Comparison of ENCODE assay signal across 39 cellular contexts in genomic region chr1:202873026-202873425, GRCh38.
"Had no signal": no experiment of that assay in that cellular context is flagged by ENCODE, and none has a peak within 500 bp of the region (broad histone marks: within the 10 kb centered on the region; RNA-seq: fewer than 3 reads in every experiment).

No MANE protein-coding gene starts in this region.

- H3K36me3 ChIP-seq: adrenal gland, brain microvascular endothelial cell, breast epithelium had no signal

- H3K9me3 ChIP-seq: adrenal gland, body of pancreas, breast epithelium had no signal

- H3K4me3 ChIP-seq: adrenal gland, body of pancreas, breast epithelium had no signal

- H3K36me3 Mint-ChIP-seq: activated CD8-positive, alpha-beta memory T cell treated with anti-CD3 and anti-CD28 coated beads, Interleukin-2, amount 10 ng/mL, durations not matched to agents 7 days and 5 days; activated naive CD4-positive, alpha-beta T cell treated with anti-CD3 and anti-CD28 coated beads, Interleukin-2, amount 50 U/mL, for 72 hours; activated naive CD8-positive, alpha-beta T cell treated with anti-CD3 and anti-CD28 coated beads for 36 hours; WTC11 had no signal

- H3K27me3 ChIP-seq: adrenal gland, body of pancreas, brain microvascular endothelial cell, breast epithelium had no signal

- H3K27ac Mint-ChIP-seq: activated CD4-positive, alpha-beta memory T cell treated with anti-CD3 and anti-CD28 coated beads, Interleukin-2, amount 10 ng/mL, durations not matched to agents 7 days and 5 days; activated CD4-positive, alpha-beta T cell treated with anti-CD3 and anti-CD28 coated beads for 36 hours; activated CD4-positive, alpha-beta T cell treated with anti-CD3 and anti-CD28 coated beads, Interleukin-2, amount 10 ng/mL, durations not matched to agents 7 days and 5 days; activated CD8-positive, alpha-beta memory T cell treated with anti-CD3 and anti-CD28 coated beads, Interleukin-2, amount 10 ng/mL, durations not matched to agents 7 days and 5 days; activated CD8-positive, alpha-beta T cell treated with anti-CD3 and anti-CD28 coated beads, Interleukin-2, amount 10 ng/mL, durations not matched to agents 7 days and 5 days; activated naive CD4-positive, alpha-beta T cell treated with anti-CD3 and anti-CD28 coated beads for 36 hours; activated naive CD8-positive, alpha-beta T cell treated with anti-CD3 and anti-CD28 coated beads for 36 hours; activated T-cell treated with anti-CD3 and anti-CD28 coated beads, Interleukin-2, amount 50 U/mL, for 72 hours; activated T-helper 1 cell treated with anti-CD3 and anti-CD28 coated beads, Interleukin-12 subunit alpha, Interleukin-12 subunit beta, Interleukin-2, Interleukin-4 antibody, amounts not matched to agents 30 ng/mL and 10 ng/mL and 1 ng/mL, durations not matched to agents 14 hours and 24 hours and 36 hours; activated T-helper 17 cell treated with anti-CD3 and anti-CD28 coated beads, Interleukin-2, amount 50 U/mL, for 72 hours; T-helper 1 cell treated with Interleukin-12 subunit alpha and Interleukin-12 subunit beta and Interleukin-4 antibody, amounts not matched to agents 30 μg/mL and 1 μg/mL, for 36 hours; T-helper 2 cell treated with Interferon-gamma antibody and Interleukin-4, amounts not matched to agents 5 μg/mL and 100 μg/mL, for 36 hours; WTC11 had no signal

- H3K27me3 Mint-ChIP-seq: activated CD4-positive, alpha-beta T cell treated with anti-CD3 and anti-CD28 coated beads for 36 hours; activated CD8-positive, alpha-beta memory T cell treated with anti-CD3 and anti-CD28 coated beads, Interleukin-2, amount 10 ng/mL, durations not matched to agents 7 days and 5 days; activated naive CD8-positive, alpha-beta T cell treated with anti-CD3 and anti-CD28 coated beads for 36 hours; activated T-helper 17 cell treated with anti-CD3 and anti-CD28 coated beads, Interleukin-2, amount 50 U/mL, for 72 hours; central memory CD8-positive, alpha-beta T cell had no signal

- H3K4me1 Mint-ChIP-seq: activated CD4-positive, alpha-beta memory T cell treated with anti-CD3 and anti-CD28 coated beads, Interleukin-2, amount 10 ng/mL, durations not matched to agents 7 days and 5 days; activated CD4-positive, alpha-beta T cell treated with anti-CD3 and anti-CD28 coated beads for 36 hours; activated CD4-positive, alpha-beta T cell treated with anti-CD3 and anti-CD28 coated beads, Interleukin-2, amount 10 ng/mL, durations not matched to agents 7 days and 5 days; activated CD8-positive, alpha-beta memory T cell treated with anti-CD3 and anti-CD28 coated beads, Interleukin-2, amount 10 ng/mL, durations not matched to agents 7 days and 5 days; activated naive CD8-positive, alpha-beta T cell treated with anti-CD3 and anti-CD28 coated beads for 36 hours; activated T-helper 17 cell treated with anti-CD3 and anti-CD28 coated beads, Interleukin-2, amount 50 U/mL, for 72 hours; central memory CD8-positive, alpha-beta T cell; WTC11 had no signal

- H3K27ac ChIP-seq: adrenal gland, body of pancreas, brain microvascular endothelial cell, breast epithelium, WERI-Rb-1 had no signal

- DNase-seq: activated CD4-positive, alpha-beta memory T cell treated with anti-CD3 and anti-CD28 coated beads, Interleukin-2, amount 10 ng/mL, durations not matched to agents 7 days and 5 days; activated CD4-positive, alpha-beta T cell treated with anti-CD3 and anti-CD28 coated beads for 1 hour; activated CD4-positive, alpha-beta T cell treated with anti-CD3 and anti-CD28 coated beads for 36 hours; activated CD4-positive, alpha-beta T cell treated with anti-CD3 and anti-CD28 coated beads for 48 hours; activated CD4-positive, alpha-beta T cell treated with anti-CD3 and anti-CD28 coated beads, Interleukin-2, amount 10 ng/mL, durations not matched to agents 7 days and 5 days; activated CD4-positive, alpha-beta T cell treated with anti-CD3 and anti-CD28 coated beads, Interleukin-2, amount 50 U/mL, for 48 hours; activated CD4-positive, CD25-positive, alpha-beta regulatory T cell; activated CD8-positive, alpha-beta memory T cell treated with anti-CD3 and anti-CD28 coated beads for 24 hours; activated CD8-positive, alpha-beta memory T cell treated with anti-CD3 and anti-CD28 coated beads, Interleukin-2, amount 10 ng/mL, durations not matched to agents 7 days and 5 days; activated CD8-positive, alpha-beta T cell treated with anti-CD3 and anti-CD28 coated beads, Interleukin-2, amount 10 ng/mL, durations not matched to agents 7 days and 5 days; activated effector memory CD4-positive, alpha-beta T cell treated with anti-CD3 and anti-CD28 coated beads, Interleukin-2, amount 50 U/mL, for 16 hours; activated gamma-delta T cell treated with Interleukin-2 at 50 U/mL for 16 hours; activated naive CD4-positive, alpha-beta T cell; activated naive CD4-positive, alpha-beta T cell treated with anti-CD3 and anti-CD28 coated beads for 36 hours; activated naive CD4-positive, alpha-beta T cell treated with anti-CD3 and anti-CD28 coated beads, Interleukin-2, amount 50 U/mL, for 16 hours; activated naive CD8-positive, alpha-beta T cell treated with anti-CD3 and anti-CD28 coated beads for 36 hours; activated T-cell treated with anti-CD3 and anti-CD28 coated beads for 4 hours; activated T-cell treated with anti-CD3 and anti-CD28 coated beads, Interleukin-2, amount 50 U/mL, for 1 hour; activated T-cell treated with anti-CD3 and anti-CD28 coated beads, Interleukin-2, amount 50 U/mL, for 4 hours; activated T-cell treated with anti-CD3 and anti-CD28 coated beads, Interleukin-2, amount 50 U/mL, for 72 hours; adrenal gland; amniotic stem cell; aorta; body of pancreas; brain microvascular endothelial cell; cerebellar nuclear complex; T-helper 1 cell; T-helper 2 cell; T-helper 9 cell; WERI-Rb-1 had no signal

- ATAC-seq: activated CD4-positive, alpha-beta T cell treated with anti-CD3 and anti-CD28 coated beads for 36 hours; activated CD4-positive, CD25-positive, alpha-beta regulatory T cell treated with anti-CD3 and anti-CD28 coated beads, Interleukin-2, amount 50 U/mL, for 24 hours; activated CD8-positive, alpha-beta memory T cell treated with anti-CD3 and anti-CD28 coated beads, Interleukin-2, amount 10 ng/mL, durations not matched to agents 7 days and 5 days; activated CD8-positive, alpha-beta T cell treated with anti-CD3 and anti-CD28 coated beads, Interleukin-2, amount 10 ng/mL, durations not matched to agents 7 days and 5 days; activated naive CD4-positive, alpha-beta T cell treated with anti-CD3 and anti-CD28 coated beads, Interleukin-2, amount 50 U/mL, for 72 hours; activated T-cell treated with anti-CD3 and anti-CD28 coated beads, Interleukin-2, amount 50 U/mL, for 4 hours; activated T-cell treated with anti-CD3 and anti-CD28 coated beads, Interleukin-2, amount 50 U/mL, for 72 hours; activated T-helper 17 cell treated with anti-CD3 and anti-CD28 coated beads, Interleukin-2, amount 50 U/mL, for 72 hours; body of pancreas; WTC11 had no signal

- H3K9me3 Mint-ChIP-seq: activated CD4-positive, alpha-beta memory T cell treated with anti-CD3 and anti-CD28 coated beads, Interleukin-2, amount 10 ng/mL, durations not matched to agents 7 days and 5 days; activated CD4-positive, alpha-beta T cell treated with anti-CD3 and anti-CD28 coated beads, Interleukin-2, amount 10 ng/mL, durations not matched to agents 7 days and 5 days; activated naive CD4-positive, alpha-beta T cell treated with anti-CD3 and anti-CD28 coated beads for 36 hours; activated naive CD4-positive, alpha-beta T cell treated with anti-CD3 and anti-CD28 coated beads, Interleukin-2, amount 50 U/mL, for 72 hours; activated naive CD8-positive, alpha-beta T cell treated with anti-CD3 and anti-CD28 coated beads for 36 hours; activated T-cell treated with anti-CD3 and anti-CD28 coated beads, Interleukin-2, amount 50 U/mL, for 4 hours; activated T-cell treated with anti-CD3 and anti-CD28 coated beads, Interleukin-2, amount 50 U/mL, for 72 hours; activated T-helper 1 cell treated with anti-CD3 and anti-CD28 coated beads, Interleukin-12 subunit alpha, Interleukin-12 subunit beta, Interleukin-2, Interleukin-4 antibody, amounts not matched to agents 30 ng/mL and 10 ng/mL and 1 ng/mL, durations not matched to agents 14 hours and 24 hours and 36 hours; activated T-helper 17 cell treated with anti-CD3 and anti-CD28 coated beads, Interleukin-2, amount 50 U/mL, for 72 hours; central memory CD8-positive, alpha-beta T cell; T-helper 1 cell treated with Interleukin-12 subunit alpha and Interleukin-12 subunit beta and Interleukin-4 antibody, amounts not matched to agents 30 μg/mL and 1 μg/mL, for 36 hours; T-helper 2 cell treated with Interferon-gamma antibody and Interleukin-4, amounts not matched to agents 5 μg/mL and 100 μg/mL, for 36 hours; WTC11 had no signal

- H3K4me3 Mint-ChIP-seq: activated CD4-positive, alpha-beta memory T cell treated with anti-CD3 and anti-CD28 coated beads, Interleukin-2, amount 10 ng/mL, durations not matched to agents 7 days and 5 days; activated CD4-positive, alpha-beta T cell treated with anti-CD3 and anti-CD28 coated beads for 36 hours; activated CD4-positive, alpha-beta T cell treated with anti-CD3 and anti-CD28 coated beads, Interleukin-2, amount 10 ng/mL, durations not matched to agents 7 days and 5 days; activated CD8-positive, alpha-beta memory T cell treated with anti-CD3 and anti-CD28 coated beads, Interleukin-2, amount 10 ng/mL, durations not matched to agents 7 days and 5 days; activated CD8-positive, alpha-beta T cell treated with anti-CD3 and anti-CD28 coated beads, Interleukin-2, amount 10 ng/mL, durations not matched to agents 7 days and 5 days; activated naive CD4-positive, alpha-beta T cell treated with anti-CD3 and anti-CD28 coated beads for 36 hours; activated naive CD8-positive, alpha-beta T cell treated with anti-CD3 and anti-CD28 coated beads for 36 hours; activated T-cell treated with anti-CD3 and anti-CD28 coated beads, Interleukin-2, amount 50 U/mL, for 4 hours; activated T-cell treated with anti-CD3 and anti-CD28 coated beads, Interleukin-2, amount 50 U/mL, for 72 hours; activated T-helper 1 cell treated with anti-CD3 and anti-CD28 coated beads, Interleukin-12 subunit alpha, Interleukin-12 subunit beta, Interleukin-2, Interleukin-4 antibody, amounts not matched to agents 30 ng/mL and 10 ng/mL and 1 ng/mL, durations not matched to agents 14 hours and 24 hours and 36 hours; activated T-helper 17 cell treated with anti-CD3 and anti-CD28 coated beads, Interleukin-2, amount 50 U/mL, for 72 hours; central memory CD8-positive, alpha-beta T cell; T-helper 1 cell treated with Interleukin-12 subunit alpha and Interleukin-12 subunit beta and Interleukin-4 antibody, amounts not matched to agents 30 μg/mL and 1 μg/mL, for 36 hours; T-helper 2 cell treated with Interferon-gamma antibody and Interleukin-4, amounts not matched to agents 5 μg/mL and 100 μg/mL, for 36 hours; WTC11 had no signal

- H3K4me1 ChIP-seq: adrenal gland, body of pancreas, breast epithelium had no signal
